ENCODE assay signal across 17 cellular contexts in the genomic region with DNA sequence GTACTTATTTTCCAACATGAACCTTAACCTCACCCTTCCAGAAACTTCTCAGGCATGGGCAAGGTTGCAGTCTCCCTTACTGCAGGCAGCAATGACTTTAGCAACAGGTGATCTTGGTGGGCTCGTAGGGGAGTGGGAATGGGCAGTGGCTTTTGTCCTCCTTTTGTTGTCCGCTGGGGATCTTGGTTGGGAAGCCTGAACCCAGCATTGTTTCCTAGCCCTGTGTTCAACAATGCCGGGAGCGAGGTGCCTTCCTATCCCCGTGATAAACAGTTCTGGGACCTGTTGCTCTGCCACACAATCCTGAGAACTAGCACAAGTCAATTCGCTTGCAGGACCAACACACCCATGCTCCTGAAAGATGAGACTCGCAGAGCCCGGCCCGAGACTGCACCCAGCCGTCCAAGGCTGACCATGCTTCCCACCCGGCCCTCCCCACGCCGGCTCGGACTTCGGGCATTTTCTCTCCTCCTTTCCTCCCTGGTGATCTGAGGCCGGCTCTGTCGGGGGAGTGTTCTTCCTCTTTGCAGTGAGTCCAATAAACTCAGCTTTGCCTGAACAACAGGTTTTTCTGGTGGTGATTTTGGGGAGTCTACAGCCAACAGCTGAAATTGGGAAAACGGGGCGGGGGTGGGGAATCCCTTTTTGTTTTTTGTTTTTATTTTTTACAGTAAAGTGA. TPM values are rescaled to one million over a fixed set of nuclear protein-coding genes. Genes with fewer than 3 reads are reported as not detected.
A peak's percentile ranks its signal among the peaks of the same experiment; 100 is the strongest.
DNase-seq lines count a peak whose midpoint lies in the region; ATAC-seq and TF ChIP-seq lines count a peak whose summit lies in the region.
"Had no signal": no experiment of that assay in that cellular context is flagged by ENCODE, and none has a peak within 500 bp of the region (broad histone marks: within the 10 kb centered on the region; RNA-seq: fewer than 3 reads in every experiment).

No MANE protein-coding gene starts in this region.

- H3K36me3 Mint-ChIP-seq in neural crest cell (ENCODE audit: low read depth), result peaks cover 9% of the 10 kb centered on the region
- peaks cover 3% of the 10 kb centered on the region for H3K36me3 Mint-ChIP-seq in activated naive CD8-positive, alpha-beta T cell treated with anti-CD3 and anti-CD28 coated beads for 36 hours

- no peak overlapping the region for H3K4me3 Mint-ChIP-seq in neural crest cell
- no peak overlapping the region for H3K4me3 Mint-ChIP-seq in activated naive CD8-positive, alpha-beta T cell treated with anti-CD3 and anti-CD28 coated beads for 36 hours
- H3K4me3 Mint-ChIP-seq: activated B cell treated with CpG ODN at 0.5 μM for 24 hours; effector memory CD8-positive, alpha-beta T cell had no signal

- H3K36me3 ChIP-seq in PC-3 (ENCODE audit: low read depth, low read length) (no peaks in the 10 kb centered on the region), gastroesophageal sphincter (no peaks in the 10 kb centered on the region), aorta (ENCODE audit: control insufficient read depth in 1 of 2, insufficient read depth in 2 of 2, low read length in 1 of 2) (no peaks in the 10 kb centered on the region)
- H3K36me3 ChIP-seq: adrenal gland; BLaER1 treated with 17β-estradiol and CSF1 and Interleukin-3, amounts not matched to agents 10 nM and 100 nM; thyroid gland had no signal

- peak overlapping the region; percentile 60 for H3K27ac ChIP-seq in C4-2B
- H3K27ac ChIP-seq in PC-3 (ENCODE audit: low read length), result no peak overlapping the region
- H3K27ac ChIP-seq in epithelial cell of prostate, result peak overlapping the region; percentile 9
- H3K27ac ChIP-seq in gastroesophageal sphincter, result no peak overlapping the region
- H3K27ac ChIP-seq in aorta (ENCODE audit: low read depth in 1 of 2, low read length in 2 of 2), result no peak overlapping the region
- H3K27ac ChIP-seq: adrenal gland; BLaER1 treated with 17β-estradiol and CSF1 and Interleukin-3, amounts not matched to agents 10 nM and 100 nM; thyroid gland had no signal

- H3K9me3 ChIP-seq in PC-3 (ENCODE audit: low read length) (no peaks in the 10 kb centered on the region), gastroesophageal sphincter (no peaks in the 10 kb centered on the region), aorta (ENCODE audit: control insufficient read depth, low read length) (no peaks in the 10 kb centered on the region)
- H3K9me3 ChIP-seq: adrenal gland, thyroid gland had no signal

- H3K27me3 ChIP-seq in PC-3 (ENCODE audit: low read length) (no peaks in the 10 kb centered on the region), gastroesophageal sphincter (no peaks in the 10 kb centered on the region), aorta (ENCODE audit: control insufficient read depth in 1 of 2, insufficient read depth in 2 of 2, low read length in 1 of 2) (no peaks in the 10 kb centered on the region)
- H3K27me3 ChIP-seq: adrenal gland, thyroid gland had no signal

- no peaks in the 10 kb centered on the region for H3K79me2 ChIP-seq in PC-3 (ENCODE audit: low read length)

- H3K4me3 ChIP-seq in PC-3 (ENCODE audit: low read length) (peak overlapping the region; percentile 37; the same call in 1 of the 2 replicates), gastroesophageal sphincter (no peak overlapping the region), aorta (ENCODE audit: low read length in 2 of 2) (no peak overlapping the region)
- H3K4me3 ChIP-seq: adrenal gland; BLaER1 treated with 17β-estradiol and CSF1 and Interleukin-3, amounts not matched to agents 10 nM and 100 nM; thyroid gland had no signal

- peak overlapping the region; percentile 81 for H3K27ac Mint-ChIP-seq in neural crest cell (ENCODE audit: unreplicated experiment)
- no peak overlapping the region for H3K27ac Mint-ChIP-seq in activated naive CD8-positive, alpha-beta T cell treated with anti-CD3 and anti-CD28 coated beads for 36 hours
- H3K27ac Mint-ChIP-seq: activated B cell treated with CpG ODN at 0.5 μM for 24 hours; effector memory CD8-positive, alpha-beta T cell had no signal

- H2AFZ ChIP-seq in PC-3 (ENCODE audit: low read length), result 0 out of 2 replicates have a peak overlapping the region, but pooled peaks have one; percentile 5

- no peak for TF ChIP-seq EP300 in gastroesophageal sphincter (IDR thresholded peaks at IDR 0.05)

- peaks cover 6% of the 10 kb centered on the region; the same call in 1 of the 2 replicates for H3K4me1 ChIP-seq in PC-3 (ENCODE audit: insufficient read depth, low read length)
- no peaks in the 10 kb centered on the region for H3K4me1 ChIP-seq in gastroesophageal sphincter
- H3K4me1 ChIP-seq in aorta (ENCODE audit: control insufficient read depth in 1 of 2, insufficient read depth in 2 of 2, low read length in 2 of 2), result no peaks in the 10 kb centered on the region

- POLR2A ChIA-PET in PC-3 (lab: Charles Lee; ENCODE audit: unreplicated experiment), result no interaction called here

- no peaks in the 10 kb centered on the region for H4K20me1 ChIP-seq in PC-3 (ENCODE audit: low read length)

- no peaks in the 10 kb centered on the region for H3K27me3 Mint-ChIP-seq in neural crest cell (ENCODE audit: low read depth)
- H3K27me3 Mint-ChIP-seq in activated naive CD8-positive, alpha-beta T cell treated with anti-CD3 and anti-CD28 coated beads for 36 hours, result no peaks in the 10 kb centered on the region
- H3K27me3 Mint-ChIP-seq: activated B cell treated with CpG ODN at 0.5 μM for 24 hours; effector memory CD8-positive, alpha-beta T cell had no signal

- TF ChIP-seq POLR2A in gastroesophageal sphincter (IDR thresholded peaks at IDR 0.05), result no peak

- peaks cover 5% of the 10 kb centered on the region for H3K9me3 Mint-ChIP-seq in neural crest cell
- H3K9me3 Mint-ChIP-seq in activated naive CD8-positive, alpha-beta T cell treated with anti-CD3 and anti-CD28 coated beads for 36 hours, result no peaks in the 10 kb centered on the region
- H3K9me3 Mint-ChIP-seq: activated B cell treated with CpG ODN at 0.5 μM for 24 hours; effector memory CD8-positive, alpha-beta T cell had no signal

- ATAC-seq in PC-3 (peak; percentile 31; the same call in 1 of the 2 replicates), gastroesophageal sphincter (no peak), aorta (ENCODE audit: low FRiP score) (no peak), GM18498 (IDR thresholded peaks at IDR 0.05; ENCODE audit: unreplicated experiment) (no peak)
- ATAC-seq: effector memory CD8-positive, alpha-beta T cell; left ventricle myocardium superior had no signal

- BruUV-seq in PC-3 (replicated peaks; lab: Mats Ljungman, UMichigan), result no TSS peak

- no peaks in the 10 kb centered on the region for H3F3A ChIP-seq in PC-3 (ENCODE audit: low read length, unreplicated experiment)

- no peaks in the 10 kb centered on the region for H3K9me2 ChIP-seq in PC-3 (replicated peaks; ENCODE audit: low read length)

- TF ChIP-seq CTCF in C4-2B (conservative IDR thresholded peaks at IDR 0.05) (no peak), PC-3 (conservative IDR thresholded peaks at IDR 0.05; ENCODE audit: low read depth, low read length) (no peak), neural crest cell (conservative IDR thresholded peaks at IDR 0.05) (no peak), gastroesophageal sphincter (IDR thresholded peaks at IDR 0.05) (no peak)

- 72% methylated on average over 4 of the region's 19 CpGs; no CpG with 5 or more reads in 1 of the 2 donors for WGBS in gastroesophageal sphincter (ENCODE audit: low coverage in 1 of 2), 2 donors
- WGBS in aorta, 2 donors, result 72 to 77% methylated on average over 19 of the region's 19 CpGs

- peaks cover 26% of the 10 kb centered on the region for H3K4me1 Mint-ChIP-seq in neural crest cell
- peaks cover 11% of the 10 kb centered on the region for H3K4me1 Mint-ChIP-seq in activated naive CD8-positive, alpha-beta T cell treated with anti-CD3 and anti-CD28 coated beads for 36 hours

- peak overlapping the region; percentile 76 for H3K4me2 ChIP-seq in PC-3 (ENCODE audit: low read length)

- peak; percentile 12 for DNase-seq in PC-3
- DNase-seq in epithelial cell of prostate (ENCODE audit: low read depth, low spot score), result no peak
- DNase-seq in neural crest cell (ENCODE audit: low read depth, low spot score), result no peak
- no peak for DNase-seq in aorta
- no peak for DNase-seq in activated naive CD8-positive, alpha-beta T cell treated with anti-CD3 and anti-CD28 coated beads for 36 hours
- DNase-seq: activated B cell treated with CpG ODN at 0.5 μM for 24 hours; adrenal gland; central memory CD4-positive, alpha-beta T cell; effector memory CD8-positive, alpha-beta T cell; foreskin fibroblast; Kasumi-1; left ventricle myocardium superior; thyroid gland had no signal

- intact Hi-C loops in PC-3 (cut with micrococcal nuclease), result no loop called here
- intact Hi-C loops in aorta (cut with DNase I), result no loop called here

- H3K9ac ChIP-seq in PC-3 (ENCODE audit: low read length), result no peak overlapping the region
- H3K9ac ChIP-seq: BLaER1 treated with 17β-estradiol and CSF1 and Interleukin-3, amounts not matched to agents 10 nM and 100 nM had no signal

- CTCF ChIA-PET in PC-3 (lab: Charles Lee), result no interaction called here

RNA-seq across cellular contexts. Expression of a gene that starts 20.2 kb away (rescaled TPM):
- total RNA-seq in PC-3 (2014; rRNA removed), result 366 and 427 TPM in 2 replicates
- 119 and 127 TPM in 2 replicates for total RNA-seq in neural crest cell
- 10 to 100 TPM; 33.0 to 84.7 (median 41.6) TPM for total RNA-seq in gastroesophageal sphincter
- total RNA-seq in aorta, result 10 to 100 TPM; 62.3 to 78.3 TPM
- polyA plus RNA-seq in aorta, result 10 to 100 TPM; 45.9 to 60.5 TPM
- total RNA-seq in activated naive CD8-positive, alpha-beta T cell treated with anti-CD3 and anti-CD28 coated beads for 36 hours, result 100 to 1,000 TPM; 155 to 159 TPM

RNA-seq across cellular contexts. Expression of a gene that starts 26.9 kb away (rescaled TPM):
- total RNA-seq in PC-3 (2014; rRNA removed) (10.6 and 12.4 TPM in 2 replicates), neural crest cell (8.0 and 14.0 TPM in 2 replicates), gastroesophageal sphincter (1 to 10 TPM; 1.5 to 9.5 (median 5.4) TPM), aorta (1 to 10 TPM; 3.8 to 8.6 TPM)
- polyA plus RNA-seq in aorta, result 1 to 10 TPM; 2.5 to 6.3 TPM
- total RNA-seq in activated naive CD8-positive, alpha-beta T cell treated with anti-CD3 and anti-CD28 coated beads for 36 hours, result 1 to 10 TPM; 3.4 to 6.2 TPM

RNA-seq across cellular contexts. Expression of a gene that starts 27.9 kb away (rescaled TPM):
- total RNA-seq in PC-3 (2014; rRNA removed) (66.9 and 94.0 TPM in 2 replicates), neural crest cell (168 and 173 TPM in 2 replicates), gastroesophageal sphincter (10 to 100 TPM; 32.9 to 94.4 (median 43.1) TPM), aorta (10 to 100 TPM; 41.6 to 41.8 TPM)
- polyA plus RNA-seq in aorta, result 10 to 100 TPM in 1 of 2 donors, 1 to 10 TPM in 1; 6.5 to 20.3 TPM
- 100 to 1,000 TPM; 140 to 142 TPM for total RNA-seq in activated naive CD8-positive, alpha-beta T cell treated with anti-CD3 and anti-CD28 coated beads for 36 hours

RNA-seq across cellular contexts. Expression of a gene that starts 55.1 kb away (rescaled TPM):
- 3.7 TPM in 1 of 2 replicates, not detected in the other for total RNA-seq in PC-3 (2014; rRNA removed)
- total RNA-seq in neural crest cell, result 11.4 and 11.8 TPM in 2 replicates
- total RNA-seq in gastroesophageal sphincter, result 10 to 100 TPM in 3 of 4 donors, 1 to 10 TPM in 1; 8.1 to 15.0 (median 12.5) TPM
- total RNA-seq in aorta, result 10 to 100 TPM; 13.1 to 20.9 TPM
- polyA plus RNA-seq in aorta, result 10 to 100 TPM; 10.5 to 14.5 TPM
- total RNA-seq in activated naive CD8-positive, alpha-beta T cell treated with anti-CD3 and anti-CD28 coated beads for 36 hours, result 10 to 100 TPM; 15.2 to 15.7 TPM

Comparison
In these comparisons a context has a peak if more than half of its experiments do, and no peak if none do; other contexts are left out.
1. H3K27ac ChIP-seq: peak in C4-2B (single experiment) and epithelial cell of prostate (single experiment); none in PC-3 (single experiment), gastroesophageal sphincter (0 of 4) and aorta (0 of 2).